ENCODE assay signal across 20 cellular contexts in genomic region chr3:72461787-72462186, GRCh38. TPM values are rescaled to one million over a fixed set of nuclear protein-coding genes. Genes with fewer than 3 reads are reported as not detected.
DNase-seq lines count a peak whose midpoint lies in the region; ATAC-seq, FAIRE-seq and TF ChIP-seq lines count a peak whose summit lies in the region.
"Had no signal": no experiment of that assay in that cellular context is flagged by ENCODE, and none has a peak within 500 bp of the region (broad histone marks: within the 10 kb centered on the region; RNA-seq: fewer than 3 reads in every experiment).

No MANE protein-coding gene starts in this region.

- H3K4me2 ChIP-seq in HepG2 (ENCODE audit: low read depth, low read length) = no peak overlapping the region
- H3K4me2 ChIP-seq: BLaER1, GM23338 had no signal

- H4K20me1 ChIP-seq in HepG2 (ENCODE audit: insufficient read depth, low read length) = no peaks in the 10 kb centered on the region
- H4K20me1 ChIP-seq: BLaER1 had no signal

- no peak overlapping the region for H2AFZ ChIP-seq in HepG2 (ENCODE audit: low read length)
- H2AFZ ChIP-seq: GM23338 had no signal

- DNase-seq in adrenal gland = peak in 4 of 7 donors; percentile 10 to 64 (median 43)
- peak; percentile 38 to 46 for DNase-seq in heart right ventricle
- no peak for DNase-seq in HepG2 (ENCODE audit: low spot score)
- DNase-seq in psoas muscle = peak; percentile 39 to 55
- DNase-seq in NCI-H1930 (lab: John Stamatoyannopoulos, UW) = no peak
- no peak for DNase-seq in activated CD4-positive, alpha-beta T cell treated with anti-CD3 and anti-CD28 coated beads, Interleukin-2, amount 50 U/mL, for 48 hours
- no peak for DNase-seq in germinal center (ENCODE audit: low spot score)
- DNase-seq: Calu3; CD4-positive, alpha-beta memory T cell; KG1; MV-4-11; NCI-H1694 treated with DMSO at 0.1 percent for 48 hours; NCI-H2107; NCI-H510A had no signal

- H3K4me1 ChIP-seq in adrenal gland (replicated peaks in 1 of 2) = no peaks in the 10 kb centered on the region
- H3K4me1 ChIP-seq in heart right ventricle = peaks cover 0 to 30% (median 13%) of the 10 kb centered on the region in 9 donors
- H3K4me1 ChIP-seq in HepG2 (ENCODE audit: insufficient read depth, low read length) = peaks cover 39% of the 10 kb centered on the region
- peaks cover 9% of the 10 kb centered on the region for H3K4me1 ChIP-seq in psoas muscle
- H3K4me1 ChIP-seq: SJSA1 had no signal

- ATAC-seq in heart right ventricle = peak in 7 of 8 donors; percentile 10 to 67 (median 62)
- ATAC-seq in HepG2 = no peak
- peak in 3 of 4 donors; percentile 20 to 54 (median 40) for ATAC-seq in psoas muscle
- no peak for ATAC-seq in HG02798 (IDR thresholded peaks at IDR 0.05; ENCODE audit: poor library complexity, unreplicated experiment)
- ATAC-seq: GM12878, GM23338, HCT116 had no signal

- no TSS peak for BruUV-seq in HepG2 (replicated peaks; lab: Mats Ljungman, UMichigan)

- 40 to 54% (median 44%) methylated on average over 4 of the region's 4 CpGs for WGBS in adrenal gland, 4 donors
- 12 to 14% methylated on average over 4 of the region's 4 CpGs for WGBS in heart right ventricle, 2 donors
- WGBS in HepG2 (ENCODE audit: low lambda C conversion rate) = 0% methylated on average over 4 of the region's 4 CpGs
- WGBS in psoas muscle, 3 donors = 4 to 16% (median 5%) methylated on average over 4 of the region's 4 CpGs

- in situ Hi-C loops in HepG2 (cut with HindIII; ENCODE audit: extremely low pct_ligation_motif_present, low pct_unique_long_range_greater_than_20kb) = no loop called here

- H3K27ac ChIP-seq in adrenal gland = no peak overlapping the region
- peak overlapping the region in 3 of 10 donors; percentile 23 to 31 (median 25) for H3K27ac ChIP-seq in heart right ventricle
- no peak overlapping the region for H3K27ac ChIP-seq in HepG2 (ENCODE audit: extremely low read length, insufficient read depth, low read length)
- H3K27ac ChIP-seq in psoas muscle = no peak overlapping the region
- H3K27ac ChIP-seq: BLaER1, SJSA1 had no signal

- intact Hi-C loops in adrenal gland (cut with DNase I) (no loop called here), heart right ventricle (cut with DNase I) (no loop called here), HepG2 (cut with micrococcal nuclease; ENCODE audit: unreplicated experiment) (no loop called here), psoas muscle (cut with DNase I) (no loop called here)

- CTCF ChIA-PET in HepG2 (lab: Yijun Ruan, JAX; ENCODE audit: low intra/inter-chr PET ratio, low total read pairs) = no interaction called here

- POLR2A ChIA-PET in HepG2 (lab: Yijun Ruan, JAX) = interaction anchor here (1.3 kb wide), 1 partner anchor 14 kb away, joined by 6 read pairs; no protein-coding TSS in a partner anchor

- FAIRE-seq in HepG2 (lab: Jason Lieb, UNC) = no peak
- FAIRE-seq: GM12878 had no signal

- H3K27me3 ChIP-seq in adrenal gland = no peaks in the 10 kb centered on the region
- H3K27me3 ChIP-seq in heart right ventricle = no peaks in the 10 kb centered on the region
- H3K27me3 ChIP-seq in HepG2 (ENCODE audit: control insufficient read depth in 1 of 2, insufficient read depth in 2 of 2, low read length in 2 of 2) = peaks cover 0 to 4% of the 10 kb centered on the region in 2 experiments; a peak in 3 of 5 replicates
- peaks cover 0 to 2% (median 0%) of the 10 kb centered on the region in 3 donors for H3K27me3 ChIP-seq in psoas muscle (ENCODE audit: insufficient read depth in 3 of 3, low read length in 2 of 3)
- H3K27me3 ChIP-seq: BLaER1, SJSA1 had no signal

- H3K4me3 ChIP-seq in adrenal gland (no peak overlapping the region), heart right ventricle (no peak overlapping the region), HepG2 (replicated peaks in 1 of 3; ENCODE audit: insufficient read depth in 1 of 3, low read depth in 2 of 3, low read length in 3 of 3) (no peak overlapping the region), psoas muscle (no peak overlapping the region)
- H3K4me3 ChIP-seq: BLaER1, GM12878, GM23338, SJSA1 had no signal

- H3K9me3 ChIP-seq in adrenal gland (replicated peaks in 1 of 3) (no peaks in the 10 kb centered on the region), heart right ventricle (no peaks in the 10 kb centered on the region), HepG2 (ENCODE audit: low read length) (no peaks in the 10 kb centered on the region), psoas muscle (no peaks in the 10 kb centered on the region)
- H3K9me3 ChIP-seq: BLaER1, SJSA1 had no signal

- H3K79me2 ChIP-seq in HepG2 (ENCODE audit: insufficient read depth, low read length) = no peaks in the 10 kb centered on the region

- TF ChIP-seq RAD21 in HepG2 (CRISPR knock-in tag; IDR thresholded peaks at IDR 0.05) = no peak

- no peak overlapping the region for H3K9ac ChIP-seq in HepG2 (ENCODE audit: insufficient read depth, low read depth, low read length)
- H3K9ac ChIP-seq: BLaER1 had no signal

- TF ChIP-seq POLR2A in adrenal gland (IDR thresholded peaks at IDR 0.05) = no peak
- TF ChIP-seq POLR2A in HepG2 (IDR thresholded peaks at IDR 0.05; ENCODE audit: insufficient read depth in 1 of 2, low read depth in 2 of 2, low read length in 2 of 2) = no peak

- TF ChIP-seq EP300 in HepG2 (IDR thresholded peaks at IDR 0.05; ENCODE audit: low read depth in 2 of 2, low read length in 2 of 2) (no peak), HepG2 (CRISPR knock-in tag; IDR thresholded peaks at IDR 0.05; ENCODE audit: borderline replicate concordance) (no peak)

- no peak for TF ChIP-seq CTCF in adrenal gland (IDR thresholded peaks at IDR 0.05)
- TF ChIP-seq CTCF in heart right ventricle (IDR thresholded peaks at IDR 0.05) = no peak
- TF ChIP-seq CTCF in HepG2 (CRISPR knock-in tag; IDR thresholded peaks at IDR 0.05) = no peak
- no peak for TF ChIP-seq CTCF in psoas muscle (IDR thresholded peaks at IDR 0.05)

- no peaks in the 10 kb centered on the region for H3K36me3 ChIP-seq in adrenal gland (replicated peaks in 1 of 2)
- no peaks in the 10 kb centered on the region for H3K36me3 ChIP-seq in heart right ventricle
- no peaks in the 10 kb centered on the region for H3K36me3 ChIP-seq in HepG2 (replicated peaks in 1 of 2; ENCODE audit: control insufficient read depth in 1 of 2, insufficient read depth in 2 of 2, low read length in 2 of 2)
- H3K36me3 ChIP-seq in psoas muscle (ENCODE audit: insufficient read depth in 1 of 2, low read depth in 1 of 2) = no peaks in the 10 kb centered on the region
- H3K36me3 ChIP-seq: BLaER1, SJSA1 had no signal

TF ChIP-seq in HepG2, 621 proteins besides CTCF, POLR2A, EP300 and RAD21 (continues in another document):
- TF ChIP-seq ZNF501 (CRISPR knock-in tag; IDR thresholded peaks at IDR 0.05) = no peak
- no peak for TF ChIP-seq ZNF678 (CRISPR knock-in tag; IDR thresholded peaks at IDR 0.05)
- TF ChIP-seq RXRB (CRISPR knock-in tag; IDR thresholded peaks at IDR 0.05; ENCODE audit: borderline replicate concordance) = no peak
- TF ChIP-seq, protein P1, sequence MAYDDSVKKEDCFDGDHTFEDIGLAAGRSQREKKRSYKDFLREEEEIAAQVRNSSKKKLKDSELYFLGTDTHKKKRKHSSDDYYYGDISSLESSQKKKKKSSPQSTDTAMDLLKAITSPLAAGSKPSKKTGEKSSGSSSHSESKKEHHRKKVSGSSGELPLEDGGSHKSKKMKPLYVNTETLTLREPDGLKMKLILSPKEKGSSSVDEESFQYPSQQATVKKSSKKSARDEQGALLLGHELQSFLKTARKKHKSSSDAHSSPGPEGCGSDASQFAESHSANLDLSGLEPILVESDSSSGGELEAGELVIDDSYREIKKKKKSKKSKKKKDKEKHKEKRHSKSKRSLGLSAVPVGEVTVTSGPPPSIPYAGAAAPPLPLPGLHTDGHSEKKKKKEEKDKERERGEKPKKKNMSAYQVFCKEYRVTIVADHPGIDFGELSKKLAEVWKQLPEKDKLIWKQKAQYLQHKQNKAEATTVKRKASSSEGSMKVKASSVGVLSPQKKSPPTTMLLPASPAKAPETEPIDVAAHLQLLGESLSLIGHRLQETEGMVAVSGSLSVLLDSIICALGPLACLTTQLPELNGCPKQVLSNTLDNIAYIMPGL (CRISPR knock-in tag; IDR thresholded peaks at IDR 0.05; ENCODE audit: borderline replicate concordance in 1 of 2, low read depth in 1 of 2) = no peak
- no peak for TF ChIP-seq ZBTB1 (CRISPR knock-in tag; IDR thresholded peaks at IDR 0.05; ENCODE audit: borderline replicate concordance)
- TF ChIP-seq NR2F2 (IDR thresholded peaks at IDR 0.05; ENCODE audit: borderline replicate concordance, low read depth) = peak; percentile 33; the same call in 1 of the 2 replicates
- TF ChIP-seq AHR (CRISPR knock-in tag; IDR thresholded peaks at IDR 0.05) = no peak
- TF ChIP-seq ZNF230 (CRISPR knock-in tag; IDR thresholded peaks at IDR 0.05) = no peak

RNA-seq across cellular contexts. Expression of gene RYBP, which starts 15.4 kb away (rescaled TPM):
- 10 to 100 TPM in 5 of 8 donors, 1 to 10 TPM in 3; 6.1 to 17.8 (median 11.5) TPM for total RNA-seq in adrenal gland
- 10 to 100 TPM in 1 of 3 donors, 1 to 10 TPM in 2; 3.9 to 13.6 (median 6.0) TPM for polyA plus RNA-seq in adrenal gland
- 1 to 10 TPM; 6.1 to 8.3 (median 7.3) TPM for total RNA-seq in heart right ventricle
- 1 to 10 TPM; 4.0 to 4.4 TPM for polyA plus RNA-seq in heart right ventricle
- 6.1 and 13.2 TPM in 2 replicates for total RNA-seq in HepG2 (2016; rRNA removed; fragmentation: Illumina TruSeq; extraction: Trizol)
- 1.0 and 1.2 TPM in 2 replicates for total RNA-seq in HepG2 (2016; cell fraction: cytosol; rRNA removed; fragmentation: Illumina TruSeq; extraction: Trizol; ENCODE audit: low read depth)
- total RNA-seq in HepG2 (2016; cell fraction: insoluble cytoplasmic fraction; rRNA removed; fragmentation: Illumina TruSeq; extraction: Trizol) = 6.3 and 12.2 TPM in 2 replicates
- 7.7 and 7.8 TPM in 2 replicates for total RNA-seq in HepG2 (2016; cell fraction: membrane; rRNA removed; fragmentation: Illumina TruSeq; extraction: Trizol)
- 8.8 and 10.1 TPM in 2 replicates for total RNA-seq in HepG2 (2016; cell fraction: nucleus; rRNA removed; fragmentation: Illumina TruSeq; extraction: Trizol)
- 8.0 and 10.7 TPM in 2 replicates for polyA plus RNA-seq in HepG2 (2011; rRNA removed)
- 4.9 and 7.5 TPM in 2 replicates for polyA plus RNA-seq in HepG2 (2011; cell fraction: cytosol; rRNA removed)
- 5.2 and 6.1 TPM in 2 replicates for polyA plus RNA-seq in HepG2 (2011; cell fraction: nucleus; rRNA removed)
- polyA plus RNA-seq in HepG2 (2012) = 15.4 and 18.6 TPM in 2 replicates
- polyA plus RNA-seq in HepG2 (2016; cell fraction: cytosol; fragmentation: Illumina TruSeq; extraction: Trizol; ENCODE audit: low read depth) = 1.4 TPM in 2 replicates
- 16.6 TPM in 2 replicates for polyA plus RNA-seq in HepG2 (2016; cell fraction: insoluble cytoplasmic fraction; fragmentation: Illumina TruSeq; extraction: Trizol; ENCODE audit: low read depth)
- polyA plus RNA-seq in HepG2 (2016; cell fraction: membrane; fragmentation: Illumina TruSeq; extraction: Trizol; ENCODE audit: low read depth) = 6.0 and 6.1 TPM in 2 replicates
- polyA plus RNA-seq in HepG2 (2016; cell fraction: nucleus; fragmentation: Illumina TruSeq; extraction: Trizol; ENCODE audit: insufficient read depth, low read depth) = 13.8 and 14.7 TPM in 2 replicates
- polyA minus RNA-seq in HepG2 (2011; rRNA and poly(A)+ RNA removed; ENCODE audit: low replicate concordance) = 2.2 and 5.2 TPM in 2 replicates
- 13.5 and 13.7 TPM in 2 replicates for polyA minus RNA-seq in HepG2 (2011; cell fraction: cytosol; rRNA and poly(A)+ RNA removed)
- 17.0 and 23.4 TPM in 2 replicates for polyA minus RNA-seq in HepG2 (2011; cell fraction: nucleus; rRNA and poly(A)+ RNA removed)
- 1 to 10 TPM; 4.5 to 6.1 (median 5.1) TPM for total RNA-seq in psoas muscle
- 1 to 10 TPM; 2.7 to 3.9 (median 3.1) TPM for polyA plus RNA-seq in psoas muscle

Comparison
In these comparisons a context has a peak if more than half of its experiments do, and no peak if none do; other contexts are left out.
1. DNase-seq: peak in adrenal gland (4 of 7), heart right ventricle (2 of 2) and psoas muscle (2 of 2); none in HepG2 (single experiment), NCI-H1930 (0 of 2), activated CD4-positive, alpha-beta T cell treated with anti-CD3 and anti-CD28 coated beads, Interleukin-2, amount 50 U/mL, for 48 hours (0 of 2) and germinal center (single experiment).
2. ATAC-seq: peak in heart right ventricle (7 of 8) and psoas muscle (3 of 4); none in HepG2 (single experiment) and HG02798 (single experiment).